8 cellular contexts compared by ENCODE assay signal in genomic region chr7:17769918-17770317, GRCh38.
A peak's percentile ranks its signal among the peaks of the same experiment; 100 is the strongest.
DNase-seq lines count a peak whose midpoint lies in the region; ATAC-seq and TF ChIP-seq lines count a peak whose summit lies in the region.

No MANE protein-coding gene starts in this region.

- no peaks in the 10 kb centered on the region for H4K20me1 ChIP-seq in OCI-LY1 (ENCODE audit: insufficient read depth, low read length)

- H3K4me3 Mint-ChIP-seq in Calu3 (ENCODE audit: low read depth, unreplicated experiment), result no peak overlapping the region
- H3K4me3 Mint-ChIP-seq in activated T-cell treated with anti-CD3 and anti-CD28 coated beads, Interleukin-2, amount 50 U/mL, for 24 hours, result no peak overlapping the region

- TF ChIP-seq EP300 in ovary (IDR thresholded peaks at IDR 0.05), result no peak

- H3K27ac ChIP-seq in OCI-LY1 (ENCODE audit: low read depth, low read length, poor library complexity, severe bottlenecking), result no peak overlapping the region
- no peak overlapping the region for H3K27ac ChIP-seq in ovary

- no peak overlapping the region for H3K27ac Mint-ChIP-seq in Calu3 (ENCODE audit: unreplicated experiment)
- no peak overlapping the region for H3K27ac Mint-ChIP-seq in activated T-cell treated with anti-CD3 and anti-CD28 coated beads, Interleukin-2, amount 50 U/mL, for 24 hours

- H3K9me3 Mint-ChIP-seq in Calu3 (ENCODE audit: low read depth, unreplicated experiment), result peaks cover 2% of the 10 kb centered on the region
- no peaks in the 10 kb centered on the region for H3K9me3 Mint-ChIP-seq in activated T-cell treated with anti-CD3 and anti-CD28 coated beads, Interleukin-2, amount 50 U/mL, for 24 hours

- H3K4me1 ChIP-seq in OCI-LY1 (ENCODE audit: insufficient read depth, low read length, severe bottlenecking), result no peaks in the 10 kb centered on the region
- H3K4me1 ChIP-seq in ovary (ENCODE audit: insufficient read depth), result no peaks in the 10 kb centered on the region

- WGBS in ovary, 3 donors, result 24 to 27% (median 25%) methylated on average over 2 of the region's 2 CpGs

- H3K9me2 ChIP-seq in OCI-LY1 (ENCODE audit: low read depth, low read length), result no peaks in the 10 kb centered on the region

- H3K9me3 ChIP-seq in OCI-LY1 (ENCODE audit: low read length) (no peaks in the 10 kb centered on the region), ovary (no peaks in the 10 kb centered on the region)

- intact Hi-C loops in Calu3 (cut with micrococcal nuclease; ENCODE audit: unreplicated experiment), result loop anchor here (1.0 to 2.0 kb wide), 4 partner anchors 89 to 575 kb away; no protein-coding TSS in a partner anchor
- intact Hi-C loops in ovary (cut with DNase I), result no loop called here

- H3K9ac ChIP-seq in OCI-LY1 (ENCODE audit: low read length), result no peak overlapping the region

- CTCF ChIA-PET in Calu3 (lab: Charles Lee), result interaction anchor here (0.5 to 4.4 kb wide), 37 partner anchors 8 to 879 kb away, joined by 3 to 27 read pairs (median 4); no protein-coding TSS in a partner anchor

- H2AFZ ChIP-seq in OCI-LY1 (ENCODE audit: low read length), result no peak overlapping the region

- peak; percentile 74 for ATAC-seq in GM21390 (IDR thresholded peaks at IDR 0.05; ENCODE audit: unreplicated experiment)

- H3K36me3 ChIP-seq in OCI-LY1 (ENCODE audit: insufficient read depth, low read length), result no peaks in the 10 kb centered on the region
- H3K36me3 ChIP-seq in ovary, result no peaks in the 10 kb centered on the region

- no peaks in the 10 kb centered on the region for H3F3A ChIP-seq in OCI-LY1 (ENCODE audit: insufficient read depth, low read length)

- no peak overlapping the region for H3K4me3 ChIP-seq in OCI-LY1 (ENCODE audit: low read depth, low read length, poor library complexity, severe bottlenecking)
- H3K4me3 ChIP-seq in ovary, result no peak overlapping the region

- H3K27me3 ChIP-seq in OCI-LY1 (ENCODE audit: insufficient read depth, low read length) (no peaks in the 10 kb centered on the region), ovary (no peaks in the 10 kb centered on the region)

- H3K27me3 Mint-ChIP-seq in Calu3 (ENCODE audit: unreplicated experiment), result no peaks in the 10 kb centered on the region
- no peaks in the 10 kb centered on the region for H3K27me3 Mint-ChIP-seq in activated T-cell treated with anti-CD3 and anti-CD28 coated beads, Interleukin-2, amount 50 U/mL, for 24 hours

- H3K79me2 ChIP-seq in OCI-LY1 (ENCODE audit: insufficient read depth, low read length), result no peaks in the 10 kb centered on the region

- no peak for TF ChIP-seq POLR2A in ovary (IDR thresholded peaks at IDR 0.05)

- DNase-seq in Calu3 (peak; percentile 86), HuH-7 (ENCODE audit: low spot score) (peak; percentile 33), fibroblast of the conjunctiva (ENCODE audit: low read depth) (peak; percentile 64), ovary (peak; percentile 11 to 51 (median 45)), cerebellar nuclear complex (lab: John Stamatoyannopoulos, UW) (no peak)
- peak; percentile 47 for DNase-seq in activated T-cell treated with anti-CD3 and anti-CD28 coated beads, Interleukin-2, amount 50 U/mL, for 24 hours

- H3K36me3 Mint-ChIP-seq in Calu3 (ENCODE audit: insufficient read depth, unreplicated experiment), result no peaks in the 10 kb centered on the region
- H3K36me3 Mint-ChIP-seq in activated T-cell treated with anti-CD3 and anti-CD28 coated beads, Interleukin-2, amount 50 U/mL, for 24 hours (ENCODE audit: low read depth), result no peaks in the 10 kb centered on the region

- TF ChIP-seq CTCF in Calu3 (IDR thresholded peaks at IDR 0.05; ENCODE audit: unreplicated experiment) (peak; percentile 84), OCI-LY1 (IDR thresholded peaks at IDR 0.05; ENCODE audit: low read length) (peak; percentile 97), ovary (IDR thresholded peaks at IDR 0.05) (no peak)

- no peak overlapping the region for H3K4me2 ChIP-seq in OCI-LY1 (ENCODE audit: low read length)

- no TSS peak for BruUV-seq in Calu3 (replicated peaks; lab: Mats Ljungman, UMichigan)

- peaks cover 33% of the 10 kb centered on the region for H3K4me1 Mint-ChIP-seq in Calu3 (ENCODE audit: low read depth, unreplicated experiment)
- H3K4me1 Mint-ChIP-seq in activated T-cell treated with anti-CD3 and anti-CD28 coated beads, Interleukin-2, amount 50 U/mL, for 24 hours (ENCODE audit: low read depth), result peaks cover 7% of the 10 kb centered on the region

Comparison
In these comparisons a context has a peak if more than half of its experiments do, and no peak if none do; other contexts are left out.
1. DNase-seq: peak in Calu3 (single experiment), HuH-7 (single experiment), activated T-cell treated with anti-CD3 and anti-CD28 coated beads, Interleukin-2, amount 50 U/mL, for 24 hours (single experiment), fibroblast of the conjunctiva (single experiment) and ovary (5 of 5); none in cerebellar nuclear complex (0 of 2).
2. CTCF ChIP-seq: peak in Calu3 (single experiment) and OCI-LY1 (single experiment); none in ovary (0 of 3).